In the genomic region with DNA sequence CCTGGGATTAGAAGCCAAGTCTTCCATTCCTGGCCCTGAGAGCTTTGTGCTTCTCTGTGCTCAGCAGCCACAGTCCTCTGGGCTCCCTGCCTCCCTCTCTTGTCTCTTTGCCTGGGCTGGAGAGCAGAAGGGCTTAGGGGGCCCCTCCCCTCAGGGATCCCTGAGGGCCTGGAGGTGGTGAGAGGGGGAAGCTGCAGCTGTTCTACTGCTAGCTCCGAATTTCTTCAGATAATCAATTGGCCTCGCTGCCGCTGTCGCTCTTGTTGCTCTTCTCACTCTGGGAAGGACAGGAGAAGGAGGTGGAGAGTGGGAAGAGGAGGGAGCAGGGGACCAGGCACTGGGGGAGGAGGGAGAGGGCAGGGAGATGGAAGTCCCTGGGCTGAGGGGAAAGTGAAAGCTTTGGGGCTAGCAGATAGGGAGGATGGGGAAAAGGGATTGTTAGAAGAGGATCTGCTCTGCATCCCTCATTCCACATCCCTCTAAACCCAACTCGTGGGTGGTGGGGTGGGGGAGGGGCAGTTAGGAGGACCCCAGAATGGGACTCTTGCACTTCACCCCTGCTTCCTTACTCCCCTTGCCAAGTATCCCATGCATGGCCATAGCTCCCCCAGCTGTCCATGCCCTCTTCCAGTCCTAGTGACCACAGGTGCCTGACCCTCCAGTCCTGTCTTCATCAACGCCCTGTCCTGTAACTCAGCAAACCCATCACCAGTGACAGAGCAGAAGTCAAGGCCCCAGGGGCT, we compare ENCODE assay signal across 12 cellular contexts. TPM values are rescaled to one million over a fixed set of nuclear protein-coding genes. Genes with fewer than 3 reads are reported as not detected.
DNase-seq lines count a peak whose midpoint lies in the region; ATAC-seq and TF ChIP-seq lines count a peak whose summit lies in the region.
"Had no signal": no experiment of that assay in that cellular context is flagged by ENCODE, and none has a peak within 500 bp of the region (broad histone marks: within the 10 kb centered on the region; RNA-seq: fewer than 3 reads in every experiment).

No MANE protein-coding gene starts in this region.

- ATAC-seq in heart right ventricle, result peak in 7 of 8 donors; percentile 18 to 50 (median 36)
- no peak for ATAC-seq in activated naive CD8-positive, alpha-beta T cell treated with anti-CD3 and anti-CD28 coated beads, Interleukin-2, amount 50 U/mL, for 24 hours

- no peak overlapping the region for H3K27ac Mint-ChIP-seq in activated naive CD8-positive, alpha-beta T cell treated with anti-CD3 and anti-CD28 coated beads, Interleukin-2, amount 50 U/mL, for 24 hours

- peak overlapping the region; percentile 75 for H3K4me2 ChIP-seq in OCI-LY3 (ENCODE audit: low read length)

- no peaks in the 10 kb centered on the region for H3K79me2 ChIP-seq in OCI-LY3 (ENCODE audit: low read length)

- no peak for TF ChIP-seq CTCF in HEK293 (tag by site-specific recombination; IDR thresholded peaks at IDR 0.05)
- TF ChIP-seq CTCF in OCI-LY3 (IDR thresholded peaks at IDR 0.05; ENCODE audit: low read depth, low read length), result no peak
- TF ChIP-seq CTCF in heart right ventricle (IDR thresholded peaks at IDR 0.05), result no peak

- H3K4me1 Mint-ChIP-seq in activated naive CD8-positive, alpha-beta T cell treated with anti-CD3 and anti-CD28 coated beads, Interleukin-2, amount 50 U/mL, for 24 hours, result peaks cover 13% of the 10 kb centered on the region

- H3K9me3 Mint-ChIP-seq in activated naive CD8-positive, alpha-beta T cell treated with anti-CD3 and anti-CD28 coated beads, Interleukin-2, amount 50 U/mL, for 24 hours, result no peaks in the 10 kb centered on the region
- H3K9me3 Mint-ChIP-seq: activated naive CD4-positive, alpha-beta T cell treated with anti-CD3 and anti-CD28 coated beads, Interleukin-2, amount 50 U/mL, for 72 hours had no signal

- H3K4me3 Mint-ChIP-seq in activated naive CD8-positive, alpha-beta T cell treated with anti-CD3 and anti-CD28 coated beads, Interleukin-2, amount 50 U/mL, for 24 hours, result no peak overlapping the region

- H3K9me3 ChIP-seq in HEK293 (ENCODE audit: control insufficient read depth, insufficient read depth, low read depth, low read length), result no peaks in the 10 kb centered on the region
- H3K9me3 ChIP-seq in OCI-LY3 (ENCODE audit: insufficient read depth, low read length), result no peaks in the 10 kb centered on the region
- no peaks in the 10 kb centered on the region for H3K9me3 ChIP-seq in heart right ventricle
- no peaks in the 10 kb centered on the region for H3K9me3 ChIP-seq in effector memory CD4-positive, alpha-beta T cell (ENCODE audit: control insufficient read depth, low read length)

- no peaks in the 10 kb centered on the region for H3K27me3 Mint-ChIP-seq in activated naive CD8-positive, alpha-beta T cell treated with anti-CD3 and anti-CD28 coated beads, Interleukin-2, amount 50 U/mL, for 24 hours

- H3K36me3 ChIP-seq in HEK293 (ENCODE audit: control insufficient read depth in 2 of 2, insufficient read depth in 1 of 2, low read length in 2 of 2) (no peaks in the 10 kb centered on the region), OCI-LY3 (replicated peaks; ENCODE audit: low read depth, low read length) (no peaks in the 10 kb centered on the region), heart right ventricle (no peaks in the 10 kb centered on the region)
- H3K36me3 ChIP-seq in effector memory CD4-positive, alpha-beta T cell (ENCODE audit: control insufficient read depth, insufficient read depth, low read length), result no peaks in the 10 kb centered on the region

- intact Hi-C loops in heart right ventricle (cut with DNase I), result loop anchor here in 7 of 10 donors (10.0 kb wide), 5 partner anchors 180 to 440 kb away; a partner anchor contains a TSS

- H3K9ac ChIP-seq in OCI-LY3 (ENCODE audit: low read length), result peak overlapping the region; percentile 5; the same call in 1 of the 2 replicates

- H3K4me1 ChIP-seq in HEK293 (ENCODE audit: control insufficient read depth, insufficient read depth, low read length) (no peaks in the 10 kb centered on the region), OCI-LY3 (ENCODE audit: low read length) (peaks cover 24% of the 10 kb centered on the region), heart right ventricle (peaks cover 5 to 31% (median 10%) of the 10 kb centered on the region in 9 donors)
- H3K4me1 ChIP-seq in effector memory CD4-positive, alpha-beta T cell (ENCODE audit: control insufficient read depth, insufficient read depth, low read length, poor library complexity, severe bottlenecking), result peaks cover 8% of the 10 kb centered on the region

- H3K27me3 ChIP-seq in OCI-LY3 (ENCODE audit: low read depth, low read length) (peaks cover 7% of the 10 kb centered on the region; the same call in 1 of the 2 replicates), heart right ventricle (peaks cover 0 to 28% (median 5%) of the 10 kb centered on the region in 7 donors)
- H3K27me3 ChIP-seq in effector memory CD4-positive, alpha-beta T cell (replicated peaks; ENCODE audit: control insufficient read depth, insufficient read depth, low read length, poor library complexity, severe bottlenecking), result no peaks in the 10 kb centered on the region

- H3K4me3 ChIP-seq in HEK293 (ENCODE audit: low read depth, low read length) (no peak overlapping the region), OCI-LY3 (ENCODE audit: low read length) (no peak overlapping the region), heart right ventricle (no peak overlapping the region)
- no peak overlapping the region for H3K4me3 ChIP-seq in effector memory CD4-positive, alpha-beta T cell (ENCODE audit: insufficient read depth, low read depth, low read length, poor library complexity, severe bottlenecking)

- 36 to 45% methylated on average over 6 of the region's 6 CpGs for WGBS in heart right ventricle, 2 donors

- H4K20me1 ChIP-seq in OCI-LY3 (ENCODE audit: insufficient read depth, low read length), result no peaks in the 10 kb centered on the region

- CTCF ChIA-PET in HEK293 (lab: Yijun Ruan, JAX), result interaction anchor here (0.6 to 8.9 kb wide), 16 partner anchors 10 to 1065 kb away, joined by 3 to 175 read pairs (median 5); no protein-coding TSS in a partner anchor

- H2AFZ ChIP-seq in OCI-LY3 (ENCODE audit: low read depth, low read length), result peak overlapping the region; percentile 85; the same call in 1 of the 2 replicates

- no peak for DNase-seq in heart right ventricle
- DNase-seq in stimulated activated CD8-positive, alpha-beta memory T cell treated with anti-CD3 and anti-CD28 coated beads, Interleukin-4, amount 100 ng/mL, for 48 hours, result peak; percentile 19
- no peak for DNase-seq in OCI-M2 (lab: John Stamatoyannopoulos, UW; ENCODE audit: unreplicated experiment)
- no peak for DNase-seq in effector memory CD4-positive, alpha-beta T cell
- DNase-seq in activated naive CD8-positive, alpha-beta T cell treated with anti-CD3 and anti-CD28 coated beads, Interleukin-2, amount 50 U/mL, for 24 hours, result no peak
- DNase-seq: activated CD4-positive, alpha-beta T cell treated with anti-CD3 and anti-CD28 coated beads for 4 hours; effector CD4-positive, alpha-beta T cell; SHP77 treated with DMSO at 0.1 percent for 48 hours; stimulated activated CD4-positive, alpha-beta T cell treated with anti-CD3 and anti-CD28 coated beads, Interleukin-2, amount 100 ng/mL, for 24 hours had no signal

- H3K36me3 Mint-ChIP-seq in activated naive CD8-positive, alpha-beta T cell treated with anti-CD3 and anti-CD28 coated beads, Interleukin-2, amount 50 U/mL, for 24 hours (ENCODE audit: low read depth), result no peaks in the 10 kb centered on the region
- H3K36me3 Mint-ChIP-seq: activated naive CD4-positive, alpha-beta T cell treated with anti-CD3 and anti-CD28 coated beads, Interleukin-2, amount 50 U/mL, for 72 hours had no signal

- POLR2A ChIA-PET in HEK293 (lab: Yijun Ruan, JAX), result interaction anchor here (1.5 kb wide), 1 partner anchor 12 kb away, joined by 7 read pairs; no protein-coding TSS in a partner anchor

- H3K27ac ChIP-seq in HEK293 (ENCODE audit: extremely low read depth, low read depth, low read length), result no peak overlapping the region
- H3K27ac ChIP-seq in OCI-LY3 (ENCODE audit: low read length), result no peak overlapping the region
- H3K27ac ChIP-seq in heart right ventricle, result peak overlapping the region in 4 of 10 donors; percentile 11 to 43 (median 31)
- H3K27ac ChIP-seq in effector memory CD4-positive, alpha-beta T cell (ENCODE audit: insufficient read depth, low read length, poor library complexity, severe bottlenecking), result no peak overlapping the region

TF ChIP-seq in HEK293, 187 proteins besides CTCF, POLR2A, EP300 and RAD21:
- TF ChIP-seq, protein P1, sequence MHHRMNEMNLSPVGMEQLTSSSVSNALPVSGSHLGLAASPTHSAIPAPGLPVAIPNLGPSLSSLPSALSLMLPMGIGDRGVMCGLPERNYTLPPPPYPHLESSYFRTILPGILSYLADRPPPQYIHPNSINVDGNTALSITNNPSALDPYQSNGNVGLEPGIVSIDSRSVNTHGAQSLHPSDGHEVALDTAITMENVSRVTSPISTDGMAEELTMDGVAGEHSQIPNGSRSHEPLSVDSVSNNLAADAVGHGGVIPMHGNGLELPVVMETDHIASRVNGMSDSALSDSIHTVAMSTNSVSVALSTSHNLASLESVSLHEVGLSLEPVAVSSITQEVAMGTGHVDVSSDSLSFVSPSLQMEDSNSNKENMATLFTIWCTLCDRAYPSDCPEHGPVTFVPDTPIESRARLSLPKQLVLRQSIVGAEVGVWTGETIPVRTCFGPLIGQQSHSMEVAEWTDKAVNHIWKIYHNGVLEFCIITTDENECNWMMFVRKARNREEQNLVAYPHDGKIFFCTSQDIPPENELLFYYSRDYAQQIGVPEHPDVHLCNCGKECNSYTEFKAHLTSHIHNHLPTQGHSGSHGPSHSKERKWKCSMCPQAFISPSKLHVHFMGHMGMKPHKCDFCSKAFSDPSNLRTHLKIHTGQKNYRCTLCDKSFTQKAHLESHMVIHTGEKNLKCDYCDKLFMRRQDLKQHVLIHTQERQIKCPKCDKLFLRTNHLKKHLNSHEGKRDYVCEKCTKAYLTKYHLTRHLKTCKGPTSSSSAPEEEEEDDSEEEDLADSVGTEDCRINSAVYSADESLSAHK (tag by site-specific recombination; IDR thresholded peaks at IDR 0.05), result no peak
- peak; percentile 41; the same call in 1 of the 2 replicates for TF ChIP-seq ZBTB17 (tag by site-specific recombination; IDR thresholded peaks at IDR 0.05)
TF ChIP-seq in HEK293: peak in this region for 1.

RNA-seq across cellular contexts. Expression of a gene that starts 8.0 kb away (rescaled TPM):
- total RNA-seq in heart right ventricle, result under 1 TPM in 2 of 10 donors, not detected in 8; 0.09 to 0.12 TPM
- polyA plus RNA-seq in heart right ventricle, result under 1 TPM in 1 of 2 donors, not detected in 1; 0.06 TPM

RNA-seq across cellular contexts. Expression of a gene that starts 25.5 kb away (rescaled TPM):
- 1 to 10 TPM; 1.2 to 4.1 (median 2.1) TPM for total RNA-seq in heart right ventricle
- polyA plus RNA-seq in heart right ventricle, result 1 to 10 TPM in 1 of 2 donors, under 1 TPM in 1; 0.68 to 1.9 TPM

RNA-seq across cellular contexts. Expression of a gene that starts 31.7 kb away (rescaled TPM):
- total RNA-seq in heart right ventricle, result 10 to 100 TPM; 59.5 to 87.9 (median 71.2) TPM
- 10 to 100 TPM; 40.2 to 44.2 TPM for polyA plus RNA-seq in heart right ventricle

RNA-seq across cellular contexts. Expression of a gene that starts 31.8 kb away (rescaled TPM):
- total RNA-seq in heart right ventricle, result 100 to 1,000 TPM in 8 of 10 donors, 10 to 100 TPM in 2; 77.7 to 122 (median 112) TPM
- polyA plus RNA-seq in heart right ventricle, result 10 to 100 TPM; 48.2 to 91.3 TPM
